Comparison of ENCODE assay signal across 25 cellular contexts in genomic region chr6:106913111-106913510, GRCh38.
A peak's percentile ranks its signal among the peaks of the same experiment; 100 is the strongest.
DNase-seq lines count a peak whose midpoint lies in the region; ATAC-seq and TF ChIP-seq lines count a peak whose summit lies in the region.
"Had no signal": no experiment of that assay in that cellular context is flagged by ENCODE, and none has a peak within 500 bp of the region (broad histone marks: within the 10 kb centered on the region; RNA-seq: fewer than 3 reads in every experiment).

No MANE protein-coding gene starts in this region.

- no peak for TF ChIP-seq CTCF in epithelial cell of esophagus (IDR thresholded peaks at IDR 0.05; ENCODE audit: insufficient read depth, low read depth, low read length, missing control alignments)

- peaks cover 6% of the 10 kb centered on the region for H3K4me1 Mint-ChIP-seq in stimulated activated memory B cell treated with anti-CD40 and anti-IgM and Interleukin-4, amounts not matched to agents 10 μg/mL and 1 μg/mL and 100 μg/mL, for 72 hours

- no peak overlapping the region for H3K4me3 ChIP-seq in epithelial cell of esophagus (ENCODE audit: low read length)
- H3K4me3 ChIP-seq: pancreas, sigmoid colon, tibial artery had no signal

- no peak for ATAC-seq in stimulated activated memory B cell treated with anti-CD40 and anti-IgM and Interleukin-4, amounts not matched to agents 10 μg/mL and 1 μg/mL and 100 μg/mL, for 72 hours
- ATAC-seq: HCT116, natural killer cell had no signal

- peak; percentile 46 for DNase-seq in SIG-M5 treated with dmso at 0.1 percent for 504 hours (lab: John Stamatoyannopoulos, UW; ENCODE audit: unreplicated experiment)
- no peak for DNase-seq in SIG-M5 (lab: John Stamatoyannopoulos, UW)
- peak; percentile 97 for DNase-seq in epithelial cell of esophagus (ENCODE audit: low read depth)
- peak; percentile 62 for DNase-seq in mucosa of gallbladder (ENCODE audit: low spot score)
- no peak for DNase-seq in RPMI8226
- DNase-seq in HK-2 (ENCODE audit: unreplicated experiment) = no peak
- no peak for DNase-seq in NCI-H510A treated with DMSO at 0.1 percent for 48 hours (lab: John Stamatoyannopoulos, UW)
- DNase-seq: activated CD4-positive, alpha-beta T cell treated with anti-CD3 and anti-CD28 coated beads, Interleukin-2, amount 50 U/mL, for 48 hours; activated effector memory CD4-positive, alpha-beta T cell treated with anti-CD3 and anti-CD28 coated beads, Interleukin-2, amount 50 U/mL, for 16 hours; BE2C; foreskin melanocyte; kidney; natural killer cell; NCI-H748 treated with DMSO at 0.1 percent for 48 hours; OCI-M1; pancreas; sigmoid colon; stimulated activated CD4-positive, alpha-beta T cell treated with anti-CD3 and anti-CD28 coated beads, Interleukin-1b, Interleukin-23, amount 100 ng/mL, for 48 hours; stimulated activated naive CD4-positive, alpha-beta T cell; tibial artery; WERI-Rb-1 had no signal

- no peak overlapping the region for H3K4me3 Mint-ChIP-seq in stimulated activated memory B cell treated with anti-CD40 and anti-IgM and Interleukin-4, amounts not matched to agents 10 μg/mL and 1 μg/mL and 100 μg/mL, for 72 hours
- H3K4me3 Mint-ChIP-seq: memory B cell; natural killer cell; T-helper 1 cell treated with Interleukin-12 subunit alpha and Interleukin-12 subunit beta and Interleukin-4 antibody, amounts not matched to agents 30 μg/mL and 1 μg/mL, for 36 hours had no signal

- H3K27ac Mint-ChIP-seq in stimulated activated memory B cell treated with anti-CD40 and anti-IgM and Interleukin-4, amounts not matched to agents 10 μg/mL and 1 μg/mL and 100 μg/mL, for 72 hours = no peak overlapping the region
- H3K27ac Mint-ChIP-seq: memory B cell; natural killer cell; T-helper 1 cell treated with Interleukin-12 subunit alpha and Interleukin-12 subunit beta and Interleukin-4 antibody, amounts not matched to agents 30 μg/mL and 1 μg/mL, for 36 hours had no signal

- no peaks in the 10 kb centered on the region for H3K9me3 Mint-ChIP-seq in stimulated activated memory B cell treated with anti-CD40 and anti-IgM and Interleukin-4, amounts not matched to agents 10 μg/mL and 1 μg/mL and 100 μg/mL, for 72 hours
- H3K9me3 Mint-ChIP-seq: memory B cell; natural killer cell; T-helper 1 cell treated with Interleukin-12 subunit alpha and Interleukin-12 subunit beta and Interleukin-4 antibody, amounts not matched to agents 30 μg/mL and 1 μg/mL, for 36 hours had no signal

- H3K27me3 Mint-ChIP-seq in stimulated activated memory B cell treated with anti-CD40 and anti-IgM and Interleukin-4, amounts not matched to agents 10 μg/mL and 1 μg/mL and 100 μg/mL, for 72 hours = no peaks in the 10 kb centered on the region
- H3K27me3 Mint-ChIP-seq: memory B cell had no signal

- H3K36me3 Mint-ChIP-seq in stimulated activated memory B cell treated with anti-CD40 and anti-IgM and Interleukin-4, amounts not matched to agents 10 μg/mL and 1 μg/mL and 100 μg/mL, for 72 hours = no peaks in the 10 kb centered on the region
- H3K36me3 Mint-ChIP-seq: memory B cell, natural killer cell had no signal

Comparison
In these comparisons a context has a peak if more than half of its experiments do, and no peak if none do; other contexts are left out.
1. DNase-seq: peak in SIG-M5 treated with dmso at 0.1 percent for 504 hours (single experiment), epithelial cell of esophagus (single experiment) and mucosa of gallbladder (single experiment); none in SIG-M5 (single experiment), RPMI8226 (single experiment), HK-2 (single experiment) and NCI-H510A treated with DMSO at 0.1 percent for 48 hours (single experiment).